Comparison of ENCODE assay signal across 8 cellular contexts in the genomic region with DNA sequence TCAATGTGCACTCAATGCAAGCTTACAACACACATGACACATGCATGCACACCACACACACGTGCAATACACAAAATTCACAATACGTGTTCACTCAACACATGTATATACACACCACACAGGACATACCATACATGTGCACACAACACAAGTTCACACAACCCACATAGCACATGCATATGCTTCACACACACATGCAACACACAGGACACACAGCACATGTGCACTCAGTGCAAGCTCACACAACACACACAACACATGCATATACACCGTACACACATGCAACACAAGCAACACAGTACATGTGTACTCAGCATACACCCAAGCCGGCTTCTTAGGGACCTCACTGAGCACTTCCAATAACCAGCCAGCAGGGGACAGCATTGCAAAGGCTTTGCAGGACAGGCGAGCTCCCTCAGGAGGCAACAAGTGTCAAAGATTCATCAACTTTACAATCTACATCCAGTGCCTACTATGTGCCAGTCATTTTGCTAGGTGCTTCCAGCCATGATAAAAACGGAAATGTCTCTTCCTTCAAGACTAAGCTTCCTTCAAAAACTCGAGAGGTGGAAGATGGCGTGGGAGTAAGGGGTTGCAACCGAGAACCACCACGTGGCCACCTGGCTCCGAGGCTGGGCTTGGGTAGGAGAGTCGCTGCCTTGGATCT.
DNase-seq lines count a peak whose midpoint lies in the region; ATAC-seq and TF ChIP-seq lines count a peak whose summit lies in the region.

No MANE protein-coding gene starts in this region.

- intact Hi-C loops in colonic mucosa (cut with DNase I) = loop anchor here (2.0 kb wide), 1 partner anchor 243 kb away; no protein-coding TSS in a partner anchor

- H3K9ac ChIP-seq in colonic mucosa (ENCODE audit: low read depth in 2 of 2, low read length in 2 of 2) (no peak overlapping the region), liver (ENCODE audit: low read depth in 1 of 2, low read length in 2 of 2) (no peak overlapping the region)

- H3K27ac ChIP-seq in colonic mucosa = no peak overlapping the region
- no peak overlapping the region for H3K27ac ChIP-seq in liver (ENCODE audit: low read depth in 1 of 2, low read length in 2 of 2)

- ATAC-seq in HG02885 (IDR thresholded peaks at IDR 0.05; ENCODE audit: poor library complexity, unreplicated experiment) = peak; percentile 82

- TF ChIP-seq RAD21 in liver (IDR thresholded peaks at IDR 0.05) = peak; percentile 96 to 99

- WGBS in liver = 39% methylated on average over 12 of the region's 12 CpGs

- DNase-seq in NCI-H510A treated with DMSO at 0.1 percent for 48 hours (lab: John Stamatoyannopoulos, UW) (peak; percentile 44), NCI-H510A (lab: John Stamatoyannopoulos, UW) (no peak), NCI-H345 treated with DMSO at 0.1 percent for 48 hours (lab: John Stamatoyannopoulos, UW; ENCODE audit: unreplicated experiment) (peak; percentile 40), colonic mucosa (peak; percentile 76)
- peak; percentile 63 to 73 for DNase-seq in activated CD4-positive, alpha-beta T cell treated with anti-CD3 and anti-CD28 coated beads for 4 hours
- peak; percentile 51 to 70 (median 59) for DNase-seq in stimulated activated CD4-positive, alpha-beta T cell treated with anti-CD3 and anti-CD28 coated beads, TNF-alpha, amount 100 ng/mL, for 24 hours (ENCODE audit: low read depth in 3 of 3)

- H3K4me3 ChIP-seq in colonic mucosa (no peak overlapping the region), liver (ENCODE audit: low read depth in 1 of 3, low read length in 3 of 3) (peak overlapping the region; percentile 7 to 74 (median 50))

- H3K36me3 ChIP-seq in colonic mucosa (no peaks in the 10 kb centered on the region), liver (ENCODE audit: control insufficient read depth in 4 of 4, insufficient read depth in 3 of 4, low read depth in 1 of 4, low read length in 3 of 4) (no peaks in the 10 kb centered on the region)

- H3K27me3 ChIP-seq in colonic mucosa (no peaks in the 10 kb centered on the region), liver (ENCODE audit: control insufficient read depth in 4 of 4, insufficient read depth in 4 of 4, low read length in 3 of 4) (no peaks in the 10 kb centered on the region)

- no peaks in the 10 kb centered on the region for H3K9me3 ChIP-seq in colonic mucosa
- H3K9me3 ChIP-seq in liver (ENCODE audit: control insufficient read depth in 4 of 4, low read length in 3 of 4) = no peaks in the 10 kb centered on the region

- H3K4me1 ChIP-seq in colonic mucosa (no peaks in the 10 kb centered on the region), liver (ENCODE audit: control insufficient read depth in 4 of 4, insufficient read depth in 4 of 4, low read length in 3 of 4) (peaks cover 11 to 54% (median 38%) of the 10 kb centered on the region in 4 donors)

- TF ChIP-seq CTCF in colonic mucosa (IDR thresholded peaks at IDR 0.05) (peak; percentile 94), liver (IDR thresholded peaks at IDR 0.05; ENCODE audit: low read depth, low read length, missing input control) (peak; percentile 96)

TF ChIP-seq in liver, 16 proteins besides CTCF, POLR2A, EP300 and RAD21:
- TF ChIP-seq REST (IDR thresholded peaks at IDR 0.05) = no peak
- TF ChIP-seq JUND (IDR thresholded peaks at IDR 0.05) = no peak
- no peak for TF ChIP-seq FOXA1 (IDR thresholded peaks at IDR 0.05)
- no peak for TF ChIP-seq FOXA2 (IDR thresholded peaks at IDR 0.05)
- TF ChIP-seq RXRA (IDR thresholded peaks at IDR 0.05) = peak; percentile 27 to 41
- no peak for TF ChIP-seq GABPA (IDR thresholded peaks at IDR 0.05 in 1 of 2, conservative IDR thresholded peaks at IDR 0.05 in 1 of 2)
